In the genomic region with DNA sequence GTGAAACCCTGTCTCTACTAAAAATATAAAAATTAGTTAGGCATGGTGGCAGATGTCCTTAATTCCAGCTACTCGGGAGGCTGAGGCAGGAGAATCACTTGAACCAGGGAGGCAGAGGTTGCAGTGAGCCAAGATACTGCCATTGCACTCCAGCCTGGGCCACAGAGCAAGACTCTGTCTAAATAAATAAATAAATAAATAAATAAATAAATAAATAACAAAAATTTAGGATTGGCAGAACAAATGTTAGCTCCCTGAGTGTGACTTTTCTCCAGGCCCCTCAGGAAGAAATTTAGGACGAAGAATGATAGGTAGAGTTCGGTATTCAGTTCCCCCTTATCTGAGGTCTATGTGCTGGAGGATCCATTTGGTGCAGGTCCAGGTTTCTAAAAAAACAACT, we compare ENCODE assay signal across 3 cellular contexts.
A peak's percentile ranks its signal among the peaks of the same experiment; 100 is the strongest.
DNase-seq lines count a peak whose midpoint lies in the region; ATAC-seq, FAIRE-seq and TF ChIP-seq lines count a peak whose summit lies in the region.
"Not testable (repeated sequence)": the region's sequence is repeated elsewhere in the genome, so short reads cannot be mapped to it uniquely, and the experiment has no call there.

No MANE protein-coding gene starts in this region.

- H3K9me3 Mint-ChIP-seq in dendritic cell treated with granulocyte-macrophage colony-stimulating factor and Interleukin-4, amounts not matched to agents 40 ng/mL and 50 ng/mL, for 4 days = not testable (repeated sequence)

- WGBS in A549 (ENCODE audit: missing lambda C conversion rate) = 56% methylated on average over 3 of the region's 3 CpGs

- H3K4me2 ChIP-seq in A549 = not testable (repeated sequence)

- CTCF ChIA-PET in A549 (lab: Yijun Ruan, JAX) (interaction anchor here (0.9 kb wide), 2 partner anchors 11 to 26 kb away, joined by 3 to 4 read pairs; no protein-coding TSS in a partner anchor), HEK293 (lab: Yijun Ruan, JAX) (interaction anchor here (1.0 kb wide), 1 partner anchor 18 kb away, joined by 3 read pairs; no protein-coding TSS in a partner anchor)

- intact Hi-C loops in dendritic cell treated with granulocyte-macrophage colony-stimulating factor and Interleukin-4, amounts not matched to agents 40 ng/mL and 50 ng/mL, for 4 days (cut with micrococcal nuclease) = not testable (repeated sequence)

- H3K4me3 ChIP-seq in A549; HEK293 (ENCODE audit: low read depth, low read length): not testable (repeated sequence)

- not testable (repeated sequence) for DNase-seq in A549 (ENCODE audit: low read depth in 1 of 2, low spot score in 1 of 2)

- not testable (repeated sequence) for TF ChIP-seq CTCF in A549 (IDR thresholded peaks at IDR 0.05); HEK293 (tag by site-specific recombination; IDR thresholded peaks at IDR 0.05)

- not testable (repeated sequence) for H3K36me3 ChIP-seq in HEK293 (ENCODE audit: control insufficient read depth in 2 of 2, insufficient read depth in 1 of 2, low read length in 2 of 2)

- peak overlapping the region; percentile 28 for H3K27ac Mint-ChIP-seq in dendritic cell treated with granulocyte-macrophage colony-stimulating factor and Interleukin-4, amounts not matched to agents 40 ng/mL and 50 ng/mL, for 4 days

- POLR2A ChIA-PET in A549 (lab: Yijun Ruan, JAX); HEK293 (lab: Yijun Ruan, JAX): not testable (repeated sequence)

- ATAC-seq in A549 = not testable (repeated sequence)

- TF ChIP-seq EP300 in A549 (IDR thresholded peaks at IDR 0.05) = not testable (repeated sequence)

- not testable (repeated sequence) for FAIRE-seq in A549 (lab: Jason Lieb, UNC)

- H3K27ac ChIP-seq in A549; HEK293 (ENCODE audit: extremely low read depth, low read depth, low read length): not testable (repeated sequence)

- H3K4me3 Mint-ChIP-seq in dendritic cell treated with granulocyte-macrophage colony-stimulating factor and Interleukin-4, amounts not matched to agents 40 ng/mL and 50 ng/mL, for 4 days = not testable (repeated sequence)

- not testable (repeated sequence) for H3K36me3 Mint-ChIP-seq in dendritic cell treated with granulocyte-macrophage colony-stimulating factor and Interleukin-4, amounts not matched to agents 40 ng/mL and 50 ng/mL, for 4 days (ENCODE audit: low read depth)

- TF ChIP-seq RAD21 in A549 (conservative IDR thresholded peaks at IDR 0.05 in 1 of 2, IDR thresholded peaks at IDR 0.05 in 1 of 2) = not testable (repeated sequence)

- not testable (repeated sequence) for H3K27me3 Mint-ChIP-seq in dendritic cell treated with granulocyte-macrophage colony-stimulating factor and Interleukin-4, amounts not matched to agents 40 ng/mL and 50 ng/mL, for 4 days

- peaks cover 42% of the 10 kb centered on the region for H3K4me1 Mint-ChIP-seq in dendritic cell treated with granulocyte-macrophage colony-stimulating factor and Interleukin-4, amounts not matched to agents 40 ng/mL and 50 ng/mL, for 4 days (ENCODE audit: low read depth)

- TF ChIP-seq POLR2A in A549 (IDR thresholded peaks at IDR 0.05; ENCODE audit: low read length) = not testable (repeated sequence)

- H3K4me1 ChIP-seq in A549; HEK293 (ENCODE audit: control insufficient read depth, insufficient read depth, low read length): not testable (repeated sequence)

- not testable (repeated sequence) for H3K9me3 ChIP-seq in A549; HEK293 (ENCODE audit: control insufficient read depth, insufficient read depth, low read depth, low read length)

TF ChIP-seq in A549, 52 proteins besides CTCF, POLR2A, EP300 and RAD21:
- TF ChIP-seq ZC3H11A (IDR thresholded peaks at IDR 0.05) = peak; percentile 78

TF ChIP-seq in HEK293, 187 proteins besides CTCF, POLR2A, EP300 and RAD21:
- TF ChIP-seq ZNF394 (tag by site-specific recombination; IDR thresholded peaks at IDR 0.05; ENCODE audit: borderline replicate concordance) = peak; percentile 68; the same call in 1 of the 2 replicates
- TF ChIP-seq, protein P1, sequence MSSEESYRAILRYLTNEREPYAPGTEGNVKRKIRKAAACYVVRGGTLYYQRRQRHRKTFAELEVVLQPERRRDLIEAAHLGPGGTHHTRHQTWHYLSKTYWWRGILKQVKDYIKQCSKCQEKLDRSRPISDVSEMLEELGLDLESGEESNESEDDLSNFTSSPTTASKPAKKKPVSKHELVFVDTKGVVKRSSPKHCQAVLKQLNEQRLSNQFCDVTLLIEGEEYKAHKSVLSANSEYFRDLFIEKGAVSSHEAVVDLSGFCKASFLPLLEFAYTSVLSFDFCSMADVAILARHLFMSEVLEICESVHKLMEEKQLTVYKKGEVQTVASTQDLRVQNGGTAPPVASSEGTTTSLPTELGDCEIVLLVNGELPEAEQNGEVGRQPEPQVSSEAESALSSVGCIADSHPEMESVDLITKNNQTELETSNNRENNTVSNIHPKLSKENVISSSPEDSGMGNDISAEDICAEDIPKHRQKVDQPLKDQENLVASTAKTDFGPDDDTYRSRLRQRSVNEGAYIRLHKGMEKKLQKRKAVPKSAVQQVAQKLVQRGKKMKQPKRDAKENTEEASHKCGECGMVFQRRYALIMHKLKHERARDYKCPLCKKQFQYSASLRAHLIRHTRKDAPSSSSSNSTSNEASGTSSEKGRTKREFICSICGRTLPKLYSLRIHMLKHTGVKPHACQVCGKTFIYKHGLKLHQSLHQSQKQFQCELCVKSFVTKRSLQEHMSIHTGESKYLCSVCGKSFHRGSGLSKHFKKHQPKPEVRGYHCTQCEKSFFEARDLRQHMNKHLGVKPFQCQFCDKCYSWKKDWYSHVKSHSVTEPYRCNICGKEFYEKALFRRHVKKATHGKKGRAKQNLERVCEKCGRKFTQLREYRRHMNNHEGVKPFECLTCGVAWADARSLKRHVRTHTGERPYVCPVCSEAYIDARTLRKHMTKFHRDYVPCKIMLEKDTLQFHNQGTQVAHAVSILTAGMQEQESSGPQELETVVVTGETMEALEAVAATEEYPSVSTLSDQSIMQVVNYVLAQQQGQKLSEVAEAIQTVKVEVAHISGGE (tag by site-specific recombination; conservative IDR thresholded peaks at IDR 0.05; ENCODE audit: low read depth) = 0 out of 2 replicates have a peak, but pooled peaks have one; percentile 37
- peak; percentile 12; the same call in 1 of the 2 replicates for TF ChIP-seq ZNF654 (tag by site-specific recombination; IDR thresholded peaks at IDR 0.05; ENCODE audit: low read depth)
- peak; percentile 29; the same call in 1 of the 2 replicates for TF ChIP-seq ZNF623 (tag by site-specific recombination; IDR thresholded peaks at IDR 0.05)
- peak; percentile 48 for TF ChIP-seq ZNF426 (tag by site-specific recombination; IDR thresholded peaks at IDR 0.05)
- peak; percentile 37 for TF ChIP-seq ZNF555 (tag by site-specific recombination; conservative IDR thresholded peaks at IDR 0.05)
- TF ChIP-seq ZBTB8A (tag by site-specific recombination; IDR thresholded peaks at IDR 0.05) = peak; percentile 17; the same call in 1 of the 2 replicates
